ENCODE assay signal across 10 cellular contexts in genomic region chr2:7111626-7112025, GRCh38.
DNase-seq lines count a peak whose midpoint lies in the region; ATAC-seq, FAIRE-seq and TF ChIP-seq lines count a peak whose summit lies in the region.
"Had no signal": no experiment of that assay in that cellular context is flagged by ENCODE, and none has a peak within 500 bp of the region (broad histone marks: within the 10 kb centered on the region; RNA-seq: fewer than 3 reads in every experiment).

No MANE protein-coding gene starts in this region.

- no peak overlapping the region for H3K4me3 ChIP-seq in A549
- H3K4me3 ChIP-seq in epithelial cell of esophagus (ENCODE audit: low read length), result no peak overlapping the region
- H3K4me3 ChIP-seq: dorsolateral prefrontal cortex had no signal

- ATAC-seq in A549, result peak; percentile 55 to 60; a peak in 2 of 6 replicates
- ATAC-seq in HG02610 (IDR thresholded peaks at IDR 0.05; ENCODE audit: unreplicated experiment), result no peak

- POLR2A ChIA-PET in A549 (lab: Yijun Ruan, JAX), result no interaction called here

- no peak for TF ChIP-seq RAD21 in A549 (conservative IDR thresholded peaks at IDR 0.05 in 1 of 2, IDR thresholded peaks at IDR 0.05 in 1 of 2)

- TF ChIP-seq CTCF in A549 (IDR thresholded peaks at IDR 0.05), result no peak
- peak; percentile 8 for TF ChIP-seq CTCF in epithelial cell of esophagus (IDR thresholded peaks at IDR 0.05; ENCODE audit: insufficient read depth, low read depth, low read length, missing control alignments)
- TF ChIP-seq CTCF in GM20000 (IDR thresholded peaks at IDR 0.05; ENCODE audit: extremely low read depth, missing control alignments), result no peak

- peaks cover 8% of the 10 kb centered on the region; the same call in 1 of the 3 replicates for H3K9me3 ChIP-seq in A549

- CTCF ChIA-PET in A549 (lab: Yijun Ruan, JAX), result interaction anchor here (1.1 to 9.5 kb wide), 4 partner anchors 16 to 315 kb away, joined by 3 to 69 read pairs (median 3); no protein-coding TSS in a partner anchor

- no peak for TF ChIP-seq EP300 in A549 (IDR thresholded peaks at IDR 0.05)

- H3K27ac ChIP-seq in A549, result no peak overlapping the region
- H3K27ac ChIP-seq: dorsolateral prefrontal cortex had no signal

- no peak overlapping the region for H3K4me2 ChIP-seq in A549

- no peaks in the 10 kb centered on the region for H3K4me1 ChIP-seq in A549

- TF ChIP-seq POLR2A in A549 (IDR thresholded peaks at IDR 0.05; ENCODE audit: low read length) (no peak), GM12892 (IDR thresholded peaks at IDR 0.05; ENCODE audit: low read depth, low read length) (no peak)

- FAIRE-seq in A549 (lab: Jason Lieb, UNC), result no peak
- no peak for FAIRE-seq in GM12892 (lab: Jason Lieb, UNC)

- DNase-seq in A549 (ENCODE audit: low read depth in 1 of 2, low spot score in 1 of 2), result peak in 1 of 2 experiments; percentile 9
- DNase-seq in DMS153 treated with DMSO at 0.1 percent for 48 hours (lab: John Stamatoyannopoulos, UW; ENCODE audit: unreplicated experiment), result peak; percentile 14
- DNase-seq in NCI-H69 (lab: John Stamatoyannopoulos, UW), result peak; percentile 21
- peak; percentile 32 for DNase-seq in epithelial cell of esophagus (ENCODE audit: low read depth)
- DNase-seq in GM03348 (ENCODE audit: low spot score), result no peak
- DNase-seq in GM20000 (ENCODE audit: low spot score), result no peak
- no peak for DNase-seq in GM12892 (ENCODE audit: insufficient read length)
- DNase-seq: activated CD4-positive, alpha-beta T cell treated with anti-CD3 and anti-CD28 coated beads, Interleukin-2, amount 50 U/mL, for 4 hours; dorsolateral prefrontal cortex had no signal

TF ChIP-seq in A549, 52 proteins besides CTCF, POLR2A, EP300 and RAD21:
- TF ChIP-seq TP53 (CRISPR knock-in tag; IDR thresholded peaks at IDR 0.05) (no peak), JUNB (IDR thresholded peaks at IDR 0.05) (no peak), BHLHE40 (IDR thresholded peaks at IDR 0.05; ENCODE audit: low read depth, low read length) (no peak), ESRRA (IDR thresholded peaks at IDR 0.05; ENCODE audit: borderline replicate concordance, low read length) (no peak), RNF2 (IDR thresholded peaks at IDR 0.05; ENCODE audit: borderline replicate concordance, low read depth) (no peak), CHD4 (IDR thresholded peaks at IDR 0.05; ENCODE audit: borderline replicate concordance) (no peak), CBX2 (IDR thresholded peaks at IDR 0.05; ENCODE audit: borderline replicate concordance, low read depth) (no peak)
- TF ChIP-seq, protein P1, sequence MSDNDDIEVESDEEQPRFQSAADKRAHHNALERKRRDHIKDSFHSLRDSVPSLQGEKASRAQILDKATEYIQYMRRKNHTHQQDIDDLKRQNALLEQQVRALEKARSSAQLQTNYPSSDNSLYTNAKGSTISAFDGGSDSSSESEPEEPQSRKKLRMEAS (IDR thresholded peaks at IDR 0.05), result no peak
TF ChIP-seq in A549: peak in this region for 0.

Comparison
In these comparisons a context has a peak if more than half of its experiments do, and no peak if none do; other contexts are left out.
1. DNase-seq: peak in DMS153 treated with DMSO at 0.1 percent for 48 hours (single experiment), NCI-H69 (single experiment) and epithelial cell of esophagus (single experiment); none in GM03348 (single experiment), GM20000 (single experiment) and GM12892 (single experiment).